In the genomic region with DNA sequence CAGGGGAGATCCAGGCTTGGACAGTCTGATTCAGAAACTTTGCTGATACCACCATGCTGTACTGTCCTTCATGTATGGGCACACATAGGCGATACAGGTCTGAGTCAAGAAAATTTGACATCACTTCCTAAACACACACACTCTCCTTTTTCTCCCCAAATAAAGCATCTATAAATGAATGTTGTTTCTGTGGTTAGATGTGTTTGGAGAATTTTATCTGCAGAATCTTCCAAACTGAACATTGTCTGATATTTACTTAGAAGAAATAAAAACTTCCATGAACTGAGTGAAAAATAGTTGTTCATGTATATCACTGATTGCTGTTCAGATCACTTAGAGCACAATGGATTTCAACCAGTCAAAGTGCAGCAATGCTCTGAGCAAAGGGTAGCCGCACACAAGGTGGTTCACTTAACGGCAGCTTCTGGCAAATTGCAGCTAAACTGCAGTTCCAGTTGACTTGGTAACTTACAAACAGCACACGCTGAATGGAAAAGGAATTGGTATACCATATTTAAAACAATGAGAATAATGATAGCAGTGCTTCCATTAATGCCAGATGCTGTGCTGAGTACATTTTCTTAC, we compare ENCODE assay signal across 12 cellular contexts. TPM values are rescaled to one million over a fixed set of nuclear protein-coding genes. Genes with fewer than 3 reads are reported as not detected.
DNase-seq lines count a peak whose midpoint lies in the region; ATAC-seq and TF ChIP-seq lines count a peak whose summit lies in the region.
"Had no signal": no experiment of that assay in that cellular context is flagged by ENCODE, and none has a peak within 500 bp of the region (broad histone marks: within the 10 kb centered on the region; RNA-seq: fewer than 3 reads in every experiment).

No MANE protein-coding gene starts in this region.

- H3K36me3 Mint-ChIP-seq in activated CD4-positive, alpha-beta memory T cell treated with anti-CD3 and anti-CD28 coated beads for 36 hours, result peaks cover 2% of the 10 kb centered on the region

- no peaks in the 10 kb centered on the region for H3K36me3 ChIP-seq in OCI-LY7 (ENCODE audit: insufficient read depth, low read length)
- H3K36me3 ChIP-seq: prostate gland had no signal

- H3K4me3 ChIP-seq in right cardiac atrium (ENCODE audit: low read length) (no peak overlapping the region), OCI-LY7 (ENCODE audit: low read depth, low read length, poor library complexity, severe bottlenecking) (no peak overlapping the region)
- H3K4me3 ChIP-seq: prostate gland had no signal

- no peaks in the 10 kb centered on the region for H4K20me1 ChIP-seq in OCI-LY7 (ENCODE audit: insufficient read depth, low read length)

- BruUV-seq in OCI-LY7 (replicated peaks; lab: Mats Ljungman, UMichigan), result no TSS peak

- H3K27ac Mint-ChIP-seq in activated CD4-positive, alpha-beta memory T cell treated with anti-CD3 and anti-CD28 coated beads for 36 hours, result peak overlapping the region; percentile 99

- no peaks in the 10 kb centered on the region for H3K9me2 ChIP-seq in OCI-LY7 (ENCODE audit: insufficient read depth, low read length)

- H3K27ac ChIP-seq in right cardiac atrium (ENCODE audit: low read length) (no peak overlapping the region), OCI-LY7 (ENCODE audit: low read depth, low read length, poor library complexity, severe bottlenecking) (no peak overlapping the region)
- H3K27ac ChIP-seq: prostate gland had no signal

- intact Hi-C loops in activated CD4-positive, alpha-beta memory T cell treated with anti-CD3 and anti-CD28 coated beads for 36 hours (cut with micrococcal nuclease), result loop anchor here (1.0 to 5.0 kb wide), 8 partner anchors 21 to 625 kb away; partner anchors contain the start of genes MFF and RHBDD1
- intact Hi-C loops in right cardiac atrium (cut with DNase I) (no loop called here), OCI-LY7 (cut with micrococcal nuclease; ENCODE audit: unreplicated experiment) (no loop called here)

- no peak overlapping the region for H3K4me2 ChIP-seq in OCI-LY7 (ENCODE audit: low read length)

- TF ChIP-seq CTCF in OCI-LY7 (conservative IDR thresholded peaks at IDR 0.05; ENCODE audit: low read length), result no peak

- peak overlapping the region; percentile 72 for H3K4me3 Mint-ChIP-seq in activated CD4-positive, alpha-beta memory T cell treated with anti-CD3 and anti-CD28 coated beads for 36 hours

- H3K27me3 Mint-ChIP-seq in activated CD4-positive, alpha-beta memory T cell treated with anti-CD3 and anti-CD28 coated beads for 36 hours, result no peaks in the 10 kb centered on the region

- no peaks in the 10 kb centered on the region for H3K4me1 ChIP-seq in right cardiac atrium (ENCODE audit: control insufficient read depth, insufficient read depth, low read length)
- H3K4me1 ChIP-seq in OCI-LY7 (ENCODE audit: insufficient read depth, low read length, poor library complexity, severe bottlenecking), result no peaks in the 10 kb centered on the region

- DNase-seq in activated CD4-positive, alpha-beta memory T cell treated with anti-CD3 and anti-CD28 coated beads for 36 hours, result peak; percentile 35
- DNase-seq in right cardiac atrium (no peak), RPMI8226 (no peak), OCI-LY7 (ENCODE audit: low spot score) (no peak), NCI-H2196 treated with DMSO at 0.1 percent for 48 hours (lab: John Stamatoyannopoulos, UW; ENCODE audit: unreplicated experiment) (no peak)
- DNase-seq: Caco-2, KG1, NCI-H82 had no signal

- no peaks in the 10 kb centered on the region for H3K79me2 ChIP-seq in OCI-LY7 (ENCODE audit: insufficient read depth, low read depth, low read length)

- ATAC-seq in GM18498 (IDR thresholded peaks at IDR 0.05; ENCODE audit: unreplicated experiment), result peak; percentile 21
- peak; percentile 13 for ATAC-seq in GM19397 (IDR thresholded peaks at IDR 0.05; ENCODE audit: unreplicated experiment)
- peak; percentile 3 for ATAC-seq in HG03025 (IDR thresholded peaks at IDR 0.05; ENCODE audit: low FRiP score, unreplicated experiment)
- no peak for ATAC-seq in right cardiac atrium

- no peaks in the 10 kb centered on the region for H3K9me3 ChIP-seq in right cardiac atrium (ENCODE audit: control insufficient read depth, low read length)
- no peaks in the 10 kb centered on the region for H3K9me3 ChIP-seq in OCI-LY7 (ENCODE audit: low read length)
- H3K9me3 ChIP-seq: Caco-2, prostate gland had no signal

- H3K4me1 Mint-ChIP-seq in activated CD4-positive, alpha-beta memory T cell treated with anti-CD3 and anti-CD28 coated beads for 36 hours (ENCODE audit: low read depth), result peaks cover 80% of the 10 kb centered on the region

- WGBS in right cardiac atrium, result 89% methylated on average over 4 of the region's 4 CpGs

- CTCF ChIA-PET in activated CD4-positive, alpha-beta memory T cell treated with anti-CD3 and anti-CD28 coated beads for 36 hours (lab: Charles Lee), result interaction anchor here (1.0 to 2.1 kb wide), 3 partner anchors 9 to 51 kb away, joined by 4 to 8 read pairs (median 4); no protein-coding TSS in a partner anchor
- CTCF ChIA-PET in OCI-LY7 (lab: Charles Lee; ENCODE audit: unreplicated experiment), result no interaction called here

- H3K9me3 Mint-ChIP-seq in activated CD4-positive, alpha-beta memory T cell treated with anti-CD3 and anti-CD28 coated beads for 36 hours, result no peaks in the 10 kb centered on the region

- POLR2A ChIA-PET in activated CD4-positive, alpha-beta memory T cell treated with anti-CD3 and anti-CD28 coated beads for 36 hours (lab: Charles Lee), result interaction anchor here (1.5 to 4.0 kb wide), 2 partner anchors 11 to 51 kb away, joined by 3 to 22 read pairs; no protein-coding TSS in a partner anchor
- POLR2A ChIA-PET in OCI-LY7 (lab: Charles Lee), result interaction anchor here (0.8 kb wide), 1 partner anchor 121 kb away, joined by 3 read pairs; no protein-coding TSS in a partner anchor

- no peaks in the 10 kb centered on the region for H3K27me3 ChIP-seq in right cardiac atrium (ENCODE audit: control insufficient read depth, insufficient read depth)

- no peak overlapping the region for H2AFZ ChIP-seq in OCI-LY7 (ENCODE audit: low read length)

RNA-seq across cellular contexts. Expression of gene AGFG1, which starts 10.0 kb away (rescaled TPM):
- total RNA-seq in activated CD4-positive, alpha-beta memory T cell treated with anti-CD3 and anti-CD28 coated beads for 36 hours, result 100 to 1,000 TPM; 119 to 127 TPM
- total RNA-seq in right cardiac atrium (10 to 100 TPM; 41.2 to 65.3 (median 50.4) TPM), OCI-LY7 (2022) (65.4 and 68.5 TPM in 2 replicates)
- polyA plus RNA-seq in right cardiac atrium, result 21.5 TPM
- 29.4 and 37.6 TPM in 2 replicates for total RNA-seq in OCI-LY7 (2014; rRNA removed; shearing (Covaris generic))

Comparison
In these comparisons a context has a peak if more than half of its experiments do, and no peak if none do; other contexts are left out.
1. ATAC-seq: peak in GM18498 (single experiment), GM19397 (single experiment) and HG03025 (single experiment); none in right cardiac atrium (0 of 2).